In genomic region chr19:5228932-5229777, GRCh38 we compare ENCODE assay signal across 11 cellular contexts.
DNase-seq lines count a peak whose midpoint lies in the region; ATAC-seq and TF ChIP-seq lines count a peak whose summit lies in the region.
"Had no signal": no experiment of that assay in that cellular context is flagged by ENCODE, and none has a peak within 500 bp of the region (broad histone marks: within the 10 kb centered on the region; RNA-seq: fewer than 3 reads in every experiment).

No MANE protein-coding gene starts in this region.

- H2BK5ac ChIP-seq in neuronal stem cell (ENCODE audit: low read length): no peak overlapping the region

- peaks cover 2% of the 10 kb centered on the region for H3K79me1 ChIP-seq in neuronal stem cell (ENCODE audit: low read depth, low read length)

- DNase-seq in CD8-positive, alpha-beta T cell: no peak
- no peak for DNase-seq in central memory CD8-positive, alpha-beta T cell (ENCODE audit: low spot score in 2 of 2)
- DNase-seq in neuronal stem cell (ENCODE audit: low spot score): no peak
- no peak for DNase-seq in neural progenitor cell (ENCODE audit: low spot score)
- DNase-seq in activated gamma-delta T cell treated with Interleukin-2 at 50 U/mL for 16 hours: no peak
- DNase-seq: tibial artery had no signal

- no peak overlapping the region for H2AK5ac ChIP-seq in neuronal stem cell (ENCODE audit: low read depth, low read length)

- no peak for TF ChIP-seq CTCF in CD8-positive, alpha-beta T cell (IDR thresholded peaks at IDR 0.05)
- TF ChIP-seq CTCF in neural progenitor cell (IDR thresholded peaks at IDR 0.05): no peak

- no peak for ATAC-seq in CD8-positive, alpha-beta T cell
- no peak for ATAC-seq in central memory CD8-positive, alpha-beta T cell (replicated peaks; ENCODE audit: extremely low read depth, poor library complexity, severe bottlenecking)
- no peak for ATAC-seq in GM18858 (IDR thresholded peaks at IDR 0.05; ENCODE audit: unreplicated experiment)
- ATAC-seq in GM19035 (IDR thresholded peaks at IDR 0.05; ENCODE audit: unreplicated experiment): no peak

- H3K27ac ChIP-seq in CD8-positive, alpha-beta T cell (ENCODE audit: low read depth, low read length): no peak overlapping the region
- H3K27ac ChIP-seq in neuronal stem cell (replicated peaks; ENCODE audit: low read length) (no peak overlapping the region), neural progenitor cell (no peak overlapping the region)
- H3K27ac ChIP-seq: hepatocyte, tibial artery had no signal

- H3F3A ChIP-seq in neural progenitor cell (ENCODE audit: low read depth): peaks cover 8% of the 10 kb centered on the region

- H3K4me1 Mint-ChIP-seq in CD8-positive, alpha-beta T cell (ENCODE audit: low read depth): peaks cover 7% of the 10 kb centered on the region
- peaks cover 0 to 5% (median 4%) of the 10 kb centered on the region in 3 donors for H3K4me1 Mint-ChIP-seq in IgD-negative memory B cell
- peaks cover 14% of the 10 kb centered on the region for H3K4me1 Mint-ChIP-seq in central memory CD8-positive, alpha-beta T cell
- no peaks in the 10 kb centered on the region for H3K4me1 Mint-ChIP-seq in neural progenitor cell

- peaks cover 9% of the 10 kb centered on the region for H4K20me1 ChIP-seq in neural progenitor cell (ENCODE audit: low read depth)

- no peak overlapping the region for H3K14ac ChIP-seq in neuronal stem cell (ENCODE audit: low read length)

- no peaks in the 10 kb centered on the region for H3K36me3 Mint-ChIP-seq in CD8-positive, alpha-beta T cell
- H3K36me3 Mint-ChIP-seq in IgD-negative memory B cell (peaks cover 4% of the 10 kb centered on the region), neural progenitor cell (peaks cover 25% of the 10 kb centered on the region)
- no peaks in the 10 kb centered on the region for H3K36me3 Mint-ChIP-seq in central memory CD8-positive, alpha-beta T cell (ENCODE audit: insufficient read depth)

- no peaks in the 10 kb centered on the region for H3K9me3 Mint-ChIP-seq in CD8-positive, alpha-beta T cell
- no peaks in the 10 kb centered on the region for H3K9me3 Mint-ChIP-seq in IgD-negative memory B cell
- H3K9me3 Mint-ChIP-seq in central memory CD8-positive, alpha-beta T cell: no peaks in the 10 kb centered on the region
- no peaks in the 10 kb centered on the region for H3K9me3 Mint-ChIP-seq in neural progenitor cell
- H3K9me3 Mint-ChIP-seq: activated T-helper 1 cell treated with anti-CD3 and anti-CD28 coated beads, Interleukin-12 subunit alpha, Interleukin-12 subunit beta, Interleukin-2, Interleukin-4 antibody, amounts not matched to agents 30 ng/mL and 10 ng/mL and 1 ng/mL, durations not matched to agents 14 hours and 24 hours and 36 hours had no signal

- H3K9me3 ChIP-seq in CD8-positive, alpha-beta T cell (ENCODE audit: low read length): no peaks in the 10 kb centered on the region
- H3K9me3 ChIP-seq in neuronal stem cell (replicated peaks in 1 of 2; ENCODE audit: control insufficient read depth in 2 of 2, insufficient read depth in 1 of 2, low read depth in 1 of 2, low read length in 2 of 2): peaks cover 0 to 2% of the 10 kb centered on the region in 2 donors
- no peaks in the 10 kb centered on the region for H3K9me3 ChIP-seq in neural progenitor cell (ENCODE audit: low read depth)
- H3K9me3 ChIP-seq: tibial artery had no signal

- no peaks in the 10 kb centered on the region for H3K4me1 ChIP-seq in CD8-positive, alpha-beta T cell (ENCODE audit: insufficient read depth, low read length)
- H3K4me1 ChIP-seq in neuronal stem cell (ENCODE audit: control insufficient read depth in 2 of 2, insufficient read depth in 1 of 2, low read depth in 1 of 2, low read length in 2 of 2): no peaks in the 10 kb centered on the region
- H3K4me1 ChIP-seq in neural progenitor cell: no peaks in the 10 kb centered on the region
- H3K4me1 ChIP-seq: tibial artery had no signal

- WGBS in neuronal stem cell (ENCODE audit: extremely low coverage in 2 of 2, insufficient read length in 2 of 2, insufficient replicate concordance in 1 of 2), 2 donors: no CpG with 5 or more reads among the region's 72 CpGs

- no peaks in the 10 kb centered on the region for H3K36me3 ChIP-seq in CD8-positive, alpha-beta T cell (ENCODE audit: insufficient read depth, low read length)
- H3K36me3 ChIP-seq in neuronal stem cell (replicated peaks in 1 of 2; ENCODE audit: control insufficient read depth in 2 of 2, insufficient read depth in 2 of 2, low read length in 2 of 2) (peaks cover 46 to 75% of the 10 kb centered on the region in 2 donors), neural progenitor cell (no peaks in the 10 kb centered on the region)

- H3K9ac ChIP-seq in neuronal stem cell (ENCODE audit: low read depth, low read length, poor library complexity) (no peak overlapping the region), neural progenitor cell (no peak overlapping the region)

- H3K4me3 ChIP-seq in CD8-positive, alpha-beta T cell (ENCODE audit: low read depth, low read length): no peak overlapping the region
- H3K4me3 ChIP-seq in neuronal stem cell (ENCODE audit: low read length in 2 of 2) (no peak overlapping the region), neural progenitor cell (no peak overlapping the region)
- H3K4me3 ChIP-seq: hepatocyte had no signal

- no peak overlapping the region for H3K4me2 ChIP-seq in neuronal stem cell (ENCODE audit: insufficient read depth, low read length, poor library complexity, severe bottlenecking)
- H3K4me2 ChIP-seq in neural progenitor cell: no peak overlapping the region
- H3K4me2 ChIP-seq: hepatocyte had no signal

- intact Hi-C loops in CD8-positive, alpha-beta T cell (cut with DNase I, micrococcal nuclease): no loop called here

- peak overlapping the region; percentile 45 for H3K4me3 Mint-ChIP-seq in CD8-positive, alpha-beta T cell
- H3K4me3 Mint-ChIP-seq in IgD-negative memory B cell (peak overlapping the region in 3 of 4 donors; percentile 59 to 85 (median 79)), neural progenitor cell (no peak overlapping the region)
- H3K4me3 Mint-ChIP-seq in central memory CD8-positive, alpha-beta T cell: peak overlapping the region; percentile 53
- H3K4me3 Mint-ChIP-seq: activated T-helper 1 cell treated with anti-CD3 and anti-CD28 coated beads, Interleukin-12 subunit alpha, Interleukin-12 subunit beta, Interleukin-2, Interleukin-4 antibody, amounts not matched to agents 30 ng/mL and 10 ng/mL and 1 ng/mL, durations not matched to agents 14 hours and 24 hours and 36 hours had no signal

- no peak overlapping the region for H2BK12ac ChIP-seq in neuronal stem cell (ENCODE audit: low read length)

- H3K79me2 ChIP-seq in neural progenitor cell (ENCODE audit: low read depth): no peaks in the 10 kb centered on the region
- H3K79me2 ChIP-seq: hepatocyte had no signal

- no peak overlapping the region for H3K4ac ChIP-seq in neuronal stem cell (ENCODE audit: low read length)

- H2BK120ac ChIP-seq in neuronal stem cell (ENCODE audit: low read depth, low read length): no peak overlapping the region

- POLR2A ChIA-PET in CD8-positive, alpha-beta T cell (lab: Charles Lee): no interaction called here

- peaks cover 23% of the 10 kb centered on the region for H3K27me3 Mint-ChIP-seq in CD8-positive, alpha-beta T cell (ENCODE audit: low read depth)
- H3K27me3 Mint-ChIP-seq in IgD-negative memory B cell (peaks cover 16% of the 10 kb centered on the region), neural progenitor cell (ENCODE audit: insufficient read depth, low read depth) (peaks cover 17% of the 10 kb centered on the region)
- H3K27me3 Mint-ChIP-seq in central memory CD8-positive, alpha-beta T cell: peaks cover 47% of the 10 kb centered on the region

- no peak overlapping the region for H3K23ac ChIP-seq in neuronal stem cell (ENCODE audit: low read depth, low read length, poor library complexity)

- no peak overlapping the region for H3K27ac Mint-ChIP-seq in CD8-positive, alpha-beta T cell
- peak overlapping the region in 1 of 3 donors; percentile 85 for H3K27ac Mint-ChIP-seq in IgD-negative memory B cell
- H3K27ac Mint-ChIP-seq in central memory CD8-positive, alpha-beta T cell (ENCODE audit: low read depth): no peak overlapping the region
- no peak overlapping the region for H3K27ac Mint-ChIP-seq in neural progenitor cell
- H3K27ac Mint-ChIP-seq: activated T-helper 1 cell treated with anti-CD3 and anti-CD28 coated beads, Interleukin-12 subunit alpha, Interleukin-12 subunit beta, Interleukin-2, Interleukin-4 antibody, amounts not matched to agents 30 ng/mL and 10 ng/mL and 1 ng/mL, durations not matched to agents 14 hours and 24 hours and 36 hours had no signal

- peak overlapping the region; percentile 78 for H4K8ac ChIP-seq in neuronal stem cell (ENCODE audit: low read depth, low read length)

- CTCF ChIA-PET in CD8-positive, alpha-beta T cell (lab: Charles Lee): no interaction called here

- no peak overlapping the region for H2BK15ac ChIP-seq in neuronal stem cell (ENCODE audit: low read length)

- H2AFZ ChIP-seq in neuronal stem cell (ENCODE audit: low read length): no peak overlapping the region
- no peak overlapping the region for H2AFZ ChIP-seq in neural progenitor cell (replicated peaks)
- H2AFZ ChIP-seq: hepatocyte had no signal

- no peaks in the 10 kb centered on the region for H3K27me3 ChIP-seq in CD8-positive, alpha-beta T cell (ENCODE audit: insufficient read depth, low read length)
- H3K27me3 ChIP-seq in neuronal stem cell (ENCODE audit: control insufficient read depth in 3 of 3, insufficient read depth in 3 of 3, low read depth in 1 of 3, low read length in 3 of 3) (no peaks in the 10 kb centered on the region), neural progenitor cell (no peaks in the 10 kb centered on the region)
- H3K27me3 ChIP-seq: hepatocyte, tibial artery had no signal

- H4K91ac ChIP-seq in neuronal stem cell (ENCODE audit: low read depth, low read length, poor library complexity): no peak overlapping the region

- H3K18ac ChIP-seq in neuronal stem cell (ENCODE audit: low read length): no peak overlapping the region
